In genomic region chr10:130817674-130818073, GRCh38 we compare ENCODE assay signal across 26 cellular contexts.
DNase-seq lines count a peak whose midpoint lies in the region; ATAC-seq, FAIRE-seq and TF ChIP-seq lines count a peak whose summit lies in the region.
"Had no signal": no experiment of that assay in that cellular context is flagged by ENCODE, and none has a peak within 500 bp of the region (broad histone marks: within the 10 kb centered on the region; RNA-seq: fewer than 3 reads in every experiment).

No MANE protein-coding gene starts in this region.

- no peak overlapping the region for H2BK20ac ChIP-seq in H1 (ENCODE audit: low read length)

- no peak for DNase-seq in bronchial epithelial cell (ENCODE audit: low read depth)
- no peak for DNase-seq in H1 (ENCODE audit: low read depth in 1 of 2, low spot score in 2 of 2)
- DNase-seq in islet precursor cell = peak; percentile 23
- DNase-seq in neural progenitor cell (ENCODE audit: low spot score) = no peak
- DNase-seq in COLO668 (lab: John Stamatoyannopoulos, UW; ENCODE audit: unreplicated experiment) = no peak
- DNase-seq in 8988T = no peak
- no peak for DNase-seq in dedifferentiated amniotic fluid mesenchymal stem cell (ENCODE audit: extremely low spot score)
- DNase-seq: AML-193; CD4-positive, alpha-beta T cell; CD8-positive, alpha-beta T cell; COR-L47; DMS 273 treated with DMSO at 0.1 percent for 48 hours; DMS153; DMS53; DMS79; DND-41; EL; GDM1 had no signal

- no peaks in the 10 kb centered on the region for H4K20me1 ChIP-seq in H1 (replicated peaks in 1 of 2; ENCODE audit: control insufficient read depth in 1 of 2, insufficient read depth in 2 of 2, low read length in 2 of 2)
- H4K20me1 ChIP-seq in neural progenitor cell (ENCODE audit: low read depth) = no peaks in the 10 kb centered on the region
- H4K20me1 ChIP-seq: BLaER1 treated with 17β-estradiol and CSF1 and Interleukin-3, amounts not matched to agents 10 nM and 100 nM had no signal

- H3K27me3 Mint-ChIP-seq in neural progenitor cell (ENCODE audit: insufficient read depth, low read depth) = peaks cover 3% of the 10 kb centered on the region
- H3K27me3 Mint-ChIP-seq: B cell; CD4-positive, alpha-beta T cell had no signal

- no peak for TF ChIP-seq EP300 in H1 (IDR thresholded peaks at IDR 0.05; ENCODE audit: borderline replicate concordance in 1 of 2, low read depth in 2 of 2, low read length in 2 of 2)

- no peak overlapping the region for H3K18ac ChIP-seq in H1 (ENCODE audit: extremely low read depth, low read length)

- H3K56ac ChIP-seq in H1 (replicated peaks; ENCODE audit: insufficient read length, low read depth, low read length) = no peak overlapping the region

- no peak overlapping the region for H4K8ac ChIP-seq in H1 (ENCODE audit: extremely low read depth, insufficient read depth, low read length)

- H3K4ac ChIP-seq in H1 (replicated peaks; ENCODE audit: insufficient read length, low read depth, low read length) = peak overlapping the region; percentile 49

- H3K23ac ChIP-seq in H1 (ENCODE audit: insufficient read length) = no peak overlapping the region

- H2AFZ ChIP-seq in H1 (ENCODE audit: low read length) (no peak overlapping the region), neural progenitor cell (replicated peaks) (peak overlapping the region; percentile 68)

- H3K4me1 Mint-ChIP-seq in neural progenitor cell = no peaks in the 10 kb centered on the region
- H3K4me1 Mint-ChIP-seq: B cell had no signal

- H3K27me3 ChIP-seq in bronchial epithelial cell (ENCODE audit: control insufficient read depth, insufficient read depth, low read length) (no peaks in the 10 kb centered on the region), H1 (replicated peaks in 1 of 4; ENCODE audit: control insufficient read depth in 3 of 4, extremely low read depth in 1 of 4, insufficient read depth in 3 of 4, low read length in 3 of 4) (no peaks in the 10 kb centered on the region), neural progenitor cell (no peaks in the 10 kb centered on the region)
- H3K27me3 ChIP-seq: BLaER1 treated with 17β-estradiol and CSF1 and Interleukin-3, amounts not matched to agents 10 nM and 100 nM had no signal

- CTCF ChIA-PET in H1 (lab: Charles Lee; ENCODE audit: partially characterized antibody) = no interaction called here

- no peak overlapping the region for H3K9ac ChIP-seq in H1 (replicated peaks in 1 of 4; ENCODE audit: extremely low read depth in 1 of 4, low read depth in 3 of 4, low read length in 3 of 4)
- H3K9ac ChIP-seq in neural progenitor cell = no peak overlapping the region
- H3K9ac ChIP-seq: BLaER1 treated with 17β-estradiol and CSF1 and Interleukin-3, amounts not matched to agents 10 nM and 100 nM had no signal

- ATAC-seq in HG03175 (IDR thresholded peaks at IDR 0.05; ENCODE audit: unreplicated experiment) = no peak
- ATAC-seq: A549; CD8-positive, alpha-beta T cell; GM12878 had no signal

- no peak overlapping the region for H3K27ac Mint-ChIP-seq in neural progenitor cell
- H3K27ac Mint-ChIP-seq: B cell; CD4-positive, alpha-beta T cell; CD8-positive, alpha-beta T cell had no signal

- H3K4me1 ChIP-seq in H1 (replicated peaks in 1 of 4; ENCODE audit: control insufficient read depth in 3 of 4, insufficient read depth in 4 of 4, low read length in 3 of 4) (peaks cover 0 to 7% (median 0%) of the 10 kb centered on the region in 4 experiments; a peak in 2 of 7 replicates), neural progenitor cell (no peaks in the 10 kb centered on the region)
- H3K4me1 ChIP-seq: A549 had no signal

- H3K4me2 ChIP-seq in H1 (ENCODE audit: insufficient read depth in 1 of 2, low read depth in 2 of 2, low read length in 2 of 2) (no peak overlapping the region), neural progenitor cell (no peak overlapping the region)
- H3K4me2 ChIP-seq: A549; BLaER1 treated with 17β-estradiol and CSF1 and Interleukin-3, amounts not matched to agents 10 nM and 100 nM had no signal

- no peak for TF ChIP-seq POLR2A in H1 (IDR thresholded peaks at IDR 0.05; ENCODE audit: control extremely low read depth in 1 of 2, low read depth in 2 of 2, low read length in 2 of 2)

- H3K4me3 ChIP-seq in bronchial epithelial cell (ENCODE audit: low read depth, low read length) (no peak overlapping the region), H1 (ENCODE audit: extremely low read depth in 1 of 4, insufficient read depth in 2 of 4, low read depth in 3 of 4, low read length in 4 of 4) (no peak overlapping the region), neural progenitor cell (no peak overlapping the region)
- H3K4me3 ChIP-seq: A549; BLaER1 treated with 17β-estradiol and CSF1 and Interleukin-3, amounts not matched to agents 10 nM and 100 nM; GM12878 had no signal

- H3K23me2 ChIP-seq in H1 (ENCODE audit: low read depth, low read length) = no peaks in the 10 kb centered on the region; the same call in 1 of the 2 replicates

- no peak overlapping the region for H3K27ac ChIP-seq in H1 (ENCODE audit: low read depth, low read length)
- H3K27ac ChIP-seq in neural progenitor cell = no peak overlapping the region
- H3K27ac ChIP-seq: A549; BLaER1 treated with 17β-estradiol and CSF1 and Interleukin-3, amounts not matched to agents 10 nM and 100 nM; C4-2B had no signal

- no peak overlapping the region for H4K5ac ChIP-seq in H1 (ENCODE audit: insufficient read length, low read depth, low read length)

- H3K9me3 ChIP-seq in H1 (ENCODE audit: insufficient read depth in 2 of 2, low read depth in 1 of 2, low read length in 1 of 2) = no peaks in the 10 kb centered on the region
- no peaks in the 10 kb centered on the region for H3K9me3 ChIP-seq in neural progenitor cell (ENCODE audit: low read depth)
- H3K9me3 ChIP-seq: A549 had no signal

- no peak overlapping the region for H2BK12ac ChIP-seq in H1 (ENCODE audit: low read depth, low read length)

- no peak for TF ChIP-seq RAD21 in H1 (IDR thresholded peaks at IDR 0.05 in 1 of 2, conservative IDR thresholded peaks at IDR 0.05 in 1 of 2; ENCODE audit: low read depth in 2 of 2, low read length in 2 of 2)

- no peaks in the 10 kb centered on the region for H3K9me3 Mint-ChIP-seq in neural progenitor cell
- H3K9me3 Mint-ChIP-seq: CD8-positive, alpha-beta T cell had no signal

- FAIRE-seq in bronchial epithelial cell (lab: Jason Lieb, UNC) = peak; percentile 64
- no peak for FAIRE-seq in H1 (lab: Jason Lieb, UNC)
- FAIRE-seq: A549, GM12878, GM12892, GM18507 had no signal

- H3K79me2 ChIP-seq in H1 (ENCODE audit: control insufficient read depth in 1 of 2, insufficient read depth in 2 of 2, low read length in 2 of 2) = no peaks in the 10 kb centered on the region
- H3K79me2 ChIP-seq in neural progenitor cell (ENCODE audit: low read depth) = no peaks in the 10 kb centered on the region

- H2BK120ac ChIP-seq in H1 (replicated peaks; ENCODE audit: low read depth, low read length) = no peak overlapping the region

- POLR2A ChIA-PET in H1 (lab: Charles Lee; ENCODE audit: partially characterized antibody) = no interaction called here

- H3K4me3 Mint-ChIP-seq in neural progenitor cell = no peak overlapping the region
- H3K4me3 Mint-ChIP-seq: B cell; CD4-positive, alpha-beta T cell; CD8-positive, alpha-beta T cell had no signal

- H3K36me3 ChIP-seq in bronchial epithelial cell (ENCODE audit: control insufficient read depth, insufficient read depth, low read length) = no peaks in the 10 kb centered on the region
- no peaks in the 10 kb centered on the region for H3K36me3 ChIP-seq in H1 (ENCODE audit: control insufficient read depth in 2 of 4, insufficient read depth in 4 of 4, low read length in 3 of 4)
- no peaks in the 10 kb centered on the region for H3K36me3 ChIP-seq in neural progenitor cell

- H3K14ac ChIP-seq in H1 (ENCODE audit: insufficient read length) = no peak overlapping the region

- no peaks in the 10 kb centered on the region for H3K36me3 Mint-ChIP-seq in neural progenitor cell
- H3K36me3 Mint-ChIP-seq: CD8-positive, alpha-beta T cell had no signal

- H4K91ac ChIP-seq in H1 (replicated peaks; ENCODE audit: insufficient read length, low read length) = no peak overlapping the region

- H2BK15ac ChIP-seq in H1 (ENCODE audit: low read length) = no peak overlapping the region

- TF ChIP-seq CTCF in bronchial epithelial cell (IDR thresholded peaks at IDR 0.05; ENCODE audit: insufficient read depth, low read length, severe bottlenecking) (no peak), H1 (IDR thresholded peaks at IDR 0.05; ENCODE audit: control extremely low read depth in 1 of 3, insufficient read depth in 1 of 3, low read depth in 1 of 3, low read length in 3 of 3) (no peak), neural progenitor cell (IDR thresholded peaks at IDR 0.05) (no peak)

- no peak overlapping the region for H2AK5ac ChIP-seq in H1 (ENCODE audit: low read depth, low read length)

- WGBS in H1 (ENCODE audit: extremely low coverage in 1 of 2, insufficient coverage in 1 of 2, insufficient read length in 1 of 2, insufficient replicate concordance in 2 of 2, low coverage in 1 of 2, low lambda C conversion rate in 2 of 2, missing lambda C conversion rate in 1 of 2), 2 experiments = 90% methylated on average over 6 of the region's 6 CpGs; no CpG with 5 or more reads in 1 of the 2 experiments

- no peak overlapping the region for H2BK5ac ChIP-seq in H1 (ENCODE audit: low read depth, low read length)

- H3F3A ChIP-seq in neural progenitor cell (ENCODE audit: low read depth) = no peaks in the 10 kb centered on the region

- H3K79me1 ChIP-seq in H1 (ENCODE audit: low read depth, low read length) = no peaks in the 10 kb centered on the region

TF ChIP-seq in H1, 55 proteins besides CTCF, POLR2A, EP300 and RAD21:
- TF ChIP-seq GABPA (IDR thresholded peaks at IDR 0.05; ENCODE audit: borderline replicate concordance, insufficient read depth, low read length) (no peak), SUZ12 (IDR thresholded peaks at IDR 0.05; ENCODE audit: low read length) (no peak), ZNF274 (IDR thresholded peaks at IDR 0.05; ENCODE audit: borderline replicate concordance, extremely low read depth, low read length) (no peak)
TF ChIP-seq in H1: peak in this region for 0.
